8 cellular contexts compared by ENCODE assay signal in genomic region chr10:24866615-24867583, GRCh38.
A peak's percentile ranks its signal among the peaks of the same experiment; 100 is the strongest.
DNase-seq lines count a peak whose midpoint lies in the region; ATAC-seq, FAIRE-seq and TF ChIP-seq lines count a peak whose summit lies in the region.

No MANE protein-coding gene starts in this region.

- no peak for FAIRE-seq in HepG2 (lab: Jason Lieb, UNC)
- FAIRE-seq in D721Med (lab: Jason Lieb, UNC): no peak

- DNase-seq in A673 (ENCODE audit: low spot score) (peak; percentile 85), M059J (ENCODE audit: low read depth) (peak; percentile 85), breast epithelium (ENCODE audit: low spot score in 2 of 2) (peak in 1 of 2 donors; percentile 46), HepG2 (ENCODE audit: low spot score) (peak; percentile 6), HK-2 (ENCODE audit: unreplicated experiment) (no peak), D721Med (ENCODE audit: insufficient read length, low spot score) (no peak)

- CTCF ChIA-PET in A673 (lab: Charles Lee): interaction anchor here (0.7 to 1.2 kb wide), 2 partner anchors 54 to 835 kb away, joined by 3 to 5 read pairs; no protein-coding TSS in a partner anchor
- CTCF ChIA-PET in HepG2 (lab: Yijun Ruan, JAX; ENCODE audit: low intra/inter-chr PET ratio, low total read pairs): no interaction called here

- intact Hi-C loops in A673 (cut with micrococcal nuclease; ENCODE audit: unreplicated experiment): no loop called here
- intact Hi-C loops in breast epithelium (cut with DNase I; ENCODE audit: low total_unique reads): no loop called here
- intact Hi-C loops in HepG2 (cut with micrococcal nuclease; ENCODE audit: unreplicated experiment): no loop called here

- H4K20me1 ChIP-seq in HepG2 (ENCODE audit: insufficient read depth, low read length): no peaks in the 10 kb centered on the region

- H3K4me1 ChIP-seq in A673 (ENCODE audit: insufficient read depth, low read length, poor library complexity, severe bottlenecking): peaks cover 39% of the 10 kb centered on the region
- H3K4me1 ChIP-seq in breast epithelium: no peaks in the 10 kb centered on the region
- no peaks in the 10 kb centered on the region for H3K4me1 ChIP-seq in HepG2 (ENCODE audit: insufficient read depth, low read length)

- in situ Hi-C loops in HepG2 (cut with HindIII; ENCODE audit: extremely low pct_ligation_motif_present, low pct_unique_long_range_greater_than_20kb): no loop called here

- BruUV-seq in A673 (replicated peaks; lab: Mats Ljungman, UMichigan) (no TSS peak), HepG2 (replicated peaks; lab: Mats Ljungman, UMichigan) (no TSS peak)

- H3K4me3 ChIP-seq in A673 (ENCODE audit: low read depth, low read length, poor library complexity, severe bottlenecking) (peak overlapping the region; percentile 18), breast epithelium (peak overlapping the region; percentile 21 to 52 (median 33)), HepG2 (replicated peaks in 1 of 3; ENCODE audit: insufficient read depth in 1 of 3, low read depth in 2 of 3, low read length in 3 of 3) (no peak overlapping the region)

- H3K9ac ChIP-seq in HepG2 (ENCODE audit: insufficient read depth, low read depth, low read length): no peak overlapping the region

- H3K27ac ChIP-seq in A673 (ENCODE audit: low read depth, low read length, poor library complexity, severe bottlenecking) (peak overlapping the region; percentile 55), breast epithelium (peak overlapping the region; percentile 38 to 61), HepG2 (ENCODE audit: extremely low read length, insufficient read depth, low read length) (no peak overlapping the region)

- no peak for TF ChIP-seq CTCF in A673 (conservative IDR thresholded peaks at IDR 0.05; ENCODE audit: low read depth, low read length)
- TF ChIP-seq CTCF in breast epithelium (IDR thresholded peaks at IDR 0.05): no peak
- no peak for TF ChIP-seq CTCF in HepG2 (CRISPR knock-in tag; IDR thresholded peaks at IDR 0.05)
- TF ChIP-seq CTCF in D721Med (IDR thresholded peaks at IDR 0.05; ENCODE audit: insufficient read depth, missing control alignments): no peak

- ATAC-seq in HepG2 (no peak), HG02759 (IDR thresholded peaks at IDR 0.05; ENCODE audit: unreplicated experiment) (no peak)
- ATAC-seq in activated CD4-positive, CD25-positive, alpha-beta regulatory T cell treated with anti-CD3 and anti-CD28 coated beads, Interleukin-2, amount 50 U/mL, for 24 hours: no peak

- H3K4me2 ChIP-seq in HepG2 (ENCODE audit: low read depth, low read length): no peak overlapping the region

- H2AFZ ChIP-seq in HepG2 (ENCODE audit: low read length): no peak overlapping the region

- no peak for TF ChIP-seq RAD21 in HepG2 (CRISPR knock-in tag; IDR thresholded peaks at IDR 0.05)

- H3K9me3 ChIP-seq in A673 (ENCODE audit: low read depth, low read length, poor library complexity, severe bottlenecking) (no peaks in the 10 kb centered on the region), breast epithelium (no peaks in the 10 kb centered on the region), HepG2 (ENCODE audit: low read length) (no peaks in the 10 kb centered on the region)

- POLR2A ChIA-PET in A673 (lab: Charles Lee; ENCODE audit: low non-redundant PET) (interaction anchor here (0.6 kb wide), 2 partner anchors 85 to 1805 kb away, joined by 3 read pairs; no protein-coding TSS in a partner anchor), HepG2 (lab: Yijun Ruan, JAX) (no interaction called here)

- H3K79me2 ChIP-seq in HepG2 (ENCODE audit: insufficient read depth, low read length): no peaks in the 10 kb centered on the region

- TF ChIP-seq POLR2A in breast epithelium (IDR thresholded peaks at IDR 0.05): no peak
- no peak for TF ChIP-seq POLR2A in HepG2 (IDR thresholded peaks at IDR 0.05; ENCODE audit: insufficient read depth in 1 of 2, low read depth in 2 of 2, low read length in 2 of 2)

- H3K36me3 ChIP-seq in A673 (ENCODE audit: insufficient read depth, low read length, poor library complexity, severe bottlenecking): no peaks in the 10 kb centered on the region
- no peaks in the 10 kb centered on the region for H3K36me3 ChIP-seq in breast epithelium
- H3K36me3 ChIP-seq in HepG2 (replicated peaks in 1 of 2; ENCODE audit: control insufficient read depth in 1 of 2, insufficient read depth in 2 of 2, low read length in 2 of 2): no peaks in the 10 kb centered on the region

- no peaks in the 10 kb centered on the region for H3K27me3 ChIP-seq in A673 (replicated peaks; ENCODE audit: insufficient read depth, low read depth, low read length, poor library complexity)
- no peaks in the 10 kb centered on the region for H3K27me3 ChIP-seq in breast epithelium
- H3K27me3 ChIP-seq in HepG2 (ENCODE audit: control insufficient read depth in 1 of 2, insufficient read depth in 2 of 2, low read length in 2 of 2): no peaks in the 10 kb centered on the region; a peak in 2 of 5 replicates

- TF ChIP-seq EP300 in HepG2 (IDR thresholded peaks at IDR 0.05; ENCODE audit: low read depth in 2 of 2, low read length in 2 of 2) (no peak), HepG2 (CRISPR knock-in tag; IDR thresholded peaks at IDR 0.05; ENCODE audit: borderline replicate concordance) (no peak)

- WGBS in HepG2 (ENCODE audit: low lambda C conversion rate): 14% methylated on average over 7 of the region's 7 CpGs

TF ChIP-seq in HepG2, 621 proteins besides CTCF, POLR2A, EP300 and RAD21:
- no peak for TF ChIP-seq ZNF235 (CRISPR knock-in tag; IDR thresholded peaks at IDR 0.05; ENCODE audit: borderline replicate concordance)
- TF ChIP-seq KLF11 (CRISPR knock-in tag; IDR thresholded peaks at IDR 0.05): no peak
- TF ChIP-seq ATF7 (IDR thresholded peaks at IDR 0.05): peak; percentile 53; the same call in 1 of the 2 replicates
- TF ChIP-seq ATF7 (CRISPR knock-in tag; IDR thresholded peaks at IDR 0.05): no peak
- no peak for TF ChIP-seq CCDC6 (CRISPR knock-in tag; IDR thresholded peaks at IDR 0.05)

Comparison
In these comparisons a context has a peak if more than half of its experiments do, and no peak if none do; other contexts are left out.
1. DNase-seq: peak in A673 (single experiment), M059J (single experiment) and HepG2 (single experiment); none in HK-2 (single experiment) and D721Med (single experiment).
2. H3K4me3 ChIP-seq: peak in A673 (single experiment) and breast epithelium (3 of 3); none in HepG2 (0 of 3).